Comparison of ENCODE assay signal across 31 cellular contexts in the genomic region with DNA sequence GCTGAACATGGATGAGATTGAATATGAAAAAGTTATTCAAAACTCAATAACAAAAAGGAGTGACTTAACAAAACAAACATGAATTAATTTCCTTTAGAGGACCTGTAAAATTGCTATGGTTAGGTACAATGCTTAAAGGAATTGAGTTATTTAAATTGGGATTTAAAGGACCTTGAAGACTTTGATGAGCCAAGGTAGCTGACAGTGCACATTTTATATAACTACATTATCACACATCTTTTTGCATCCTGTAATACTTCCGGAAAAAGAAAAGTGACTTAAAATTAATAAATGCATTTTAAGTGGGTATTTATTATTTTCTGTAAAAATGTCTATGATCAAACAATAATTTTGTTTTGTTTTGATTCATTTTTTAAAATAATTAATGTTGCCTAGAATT.
A peak's percentile ranks its signal among the peaks of the same experiment; 100 is the strongest.
DNase-seq lines count a peak whose midpoint lies in the region; ATAC-seq, FAIRE-seq and TF ChIP-seq lines count a peak whose summit lies in the region.
"Had no signal": no experiment of that assay in that cellular context is flagged by ENCODE, and none has a peak within 500 bp of the region (broad histone marks: within the 10 kb centered on the region; RNA-seq: fewer than 3 reads in every experiment).

No MANE protein-coding gene starts in this region.

- intact Hi-C loops in HepG2 (cut with micrococcal nuclease; ENCODE audit: unreplicated experiment) (no loop called here), right lobe of liver (cut with DNase I) (no loop called here), IMR-90 (cut with micrococcal nuclease) (no loop called here)

- no peaks in the 10 kb centered on the region for H4K20me1 ChIP-seq in HepG2 (ENCODE audit: insufficient read depth, low read length)
- no peaks in the 10 kb centered on the region for H4K20me1 ChIP-seq in IMR-90 (ENCODE audit: insufficient read depth, low read length)
- H4K20me1 ChIP-seq: BLaER1; BLaER1 treated with 17β-estradiol and CSF1 and Interleukin-3, amounts not matched to agents 10 nM and 100 nM had no signal

- no peak overlapping the region for H4K5ac ChIP-seq in IMR-90 (ENCODE audit: low read depth, low read length)

- H2AK9ac ChIP-seq in IMR-90 (replicated peaks; ENCODE audit: low read depth, low read length, poor library complexity): no peak overlapping the region

- no peak overlapping the region for H3K4ac ChIP-seq in IMR-90 (ENCODE audit: low read depth, low read length)

- H4K91ac ChIP-seq in IMR-90 (ENCODE audit: insufficient read depth, low read depth, low read length): no peak overlapping the region

- no peak overlapping the region for H2AK5ac ChIP-seq in IMR-90 (ENCODE audit: low read depth, low read length)

- H3K79me2 ChIP-seq in HepG2 (ENCODE audit: insufficient read depth, low read length): no peaks in the 10 kb centered on the region

- TF ChIP-seq EP300 in HepG2 (IDR thresholded peaks at IDR 0.05; ENCODE audit: low read depth in 2 of 2, low read length in 2 of 2) (no peak), HepG2 (CRISPR knock-in tag; IDR thresholded peaks at IDR 0.05; ENCODE audit: borderline replicate concordance) (no peak)

- H3K36me3 ChIP-seq in HepG2 (replicated peaks in 1 of 2; ENCODE audit: control insufficient read depth in 1 of 2, insufficient read depth in 2 of 2, low read length in 2 of 2) (no peaks in the 10 kb centered on the region), right lobe of liver (no peaks in the 10 kb centered on the region), IMR-90 (ENCODE audit: control insufficient read depth, insufficient read depth, low read length) (no peaks in the 10 kb centered on the region)
- H3K36me3 ChIP-seq: BE2C; BLaER1; BLaER1 treated with 17β-estradiol and CSF1 and Interleukin-3, amounts not matched to agents 10 nM and 100 nM had no signal

- peaks cover 88% of the 10 kb centered on the region for H3K9me3 ChIP-seq in HepG2 (ENCODE audit: low read length)
- no peaks in the 10 kb centered on the region for H3K9me3 ChIP-seq in right lobe of liver
- no peaks in the 10 kb centered on the region for H3K9me3 ChIP-seq in IMR-90 (ENCODE audit: control insufficient read depth, insufficient read depth, low read length)
- H3K9me3 ChIP-seq: A549, BE2C, Caco-2 had no signal

- no peak overlapping the region for H4K8ac ChIP-seq in IMR-90 (ENCODE audit: low read depth in 2 of 2, low read length in 2 of 2)

- in situ Hi-C loops in HepG2 (cut with HindIII; ENCODE audit: extremely low pct_ligation_motif_present, low pct_unique_long_range_greater_than_20kb): no loop called here
- in situ Hi-C loops in IMR-90 (cut with MboI; ENCODE audit: low sequenced_read_pairs): no loop called here

- no peak overlapping the region for H3K4me2 ChIP-seq in HepG2 (ENCODE audit: low read depth, low read length)
- H3K4me2 ChIP-seq in IMR-90 (ENCODE audit: low read depth, low read length): no peak overlapping the region
- H3K4me2 ChIP-seq: A549; BLaER1; BLaER1 treated with 17β-estradiol and CSF1 and Interleukin-3, amounts not matched to agents 10 nM and 100 nM had no signal

- H3K27me3 ChIP-seq in HepG2 (ENCODE audit: control insufficient read depth in 1 of 2, insufficient read depth in 2 of 2, low read length in 2 of 2): no peaks in the 10 kb centered on the region
- H3K27me3 ChIP-seq in right lobe of liver: no peaks in the 10 kb centered on the region
- no peaks in the 10 kb centered on the region for H3K27me3 ChIP-seq in IMR-90 (ENCODE audit: control insufficient read depth, insufficient read depth, low read length)
- H3K27me3 ChIP-seq: BE2C; BLaER1; BLaER1 treated with 17β-estradiol and CSF1 and Interleukin-3, amounts not matched to agents 10 nM and 100 nM had no signal

- no peak for TF ChIP-seq RAD21 in HepG2 (CRISPR knock-in tag; IDR thresholded peaks at IDR 0.05)
- TF ChIP-seq RAD21 in IMR-90 (IDR thresholded peaks at IDR 0.05; ENCODE audit: low read length): no peak

- WGBS in HepG2 (ENCODE audit: low lambda C conversion rate): 43% methylated on average over 1 of the region's 1 CpG
- WGBS in right lobe of liver (ENCODE audit: insufficient coverage, low coverage, low lambda C conversion rate, missing lambda C conversion rate): 69% methylated on average over 1 of the region's 1 CpG
- no CpG with 5 or more reads among the region's 1 CpG for WGBS in IMR-90 (ENCODE audit: extremely low coverage in 2 of 2, insufficient read length in 1 of 2), 2 experiments

- H2AFZ ChIP-seq in HepG2 (ENCODE audit: low read length) (no peak overlapping the region), IMR-90 (replicated peaks; ENCODE audit: low read length, poor library complexity) (no peak overlapping the region)

- H2BK120ac ChIP-seq in IMR-90 (ENCODE audit: low read depth, low read length): no peak overlapping the region

- no peaks in the 10 kb centered on the region for H3K9me1 ChIP-seq in IMR-90 (ENCODE audit: insufficient read depth, low read length)

- no peak overlapping the region for H3K9ac ChIP-seq in HepG2 (ENCODE audit: insufficient read depth, low read depth, low read length)
- H3K9ac ChIP-seq in IMR-90 (ENCODE audit: low read depth, low read length): no peak overlapping the region
- H3K9ac ChIP-seq: BLaER1; BLaER1 treated with 17β-estradiol and CSF1 and Interleukin-3, amounts not matched to agents 10 nM and 100 nM had no signal

- H3K4me3 ChIP-seq in HepG2 (replicated peaks in 1 of 3; ENCODE audit: insufficient read depth in 1 of 3, low read depth in 2 of 3, low read length in 3 of 3) (0 out of 6 replicates have a peak overlapping the region, but pooled peaks of 1 of the 3 experiments have one; percentile 12), right lobe of liver (no peak overlapping the region), IMR-90 (ENCODE audit: insufficient read depth, low read depth, low read length) (no peak overlapping the region)
- H3K4me3 ChIP-seq: A549; BLaER1; BLaER1 treated with 17β-estradiol and CSF1 and Interleukin-3, amounts not matched to agents 10 nM and 100 nM had no signal

- no peak overlapping the region for H2BK5ac ChIP-seq in IMR-90 (ENCODE audit: low read depth, low read length, poor library complexity, severe bottlenecking)

- H2BK20ac ChIP-seq in IMR-90 (ENCODE audit: low read depth, low read length): no peak overlapping the region

- no peaks in the 10 kb centered on the region for H3K79me1 ChIP-seq in IMR-90 (ENCODE audit: low read depth in 1 of 2, low read length in 2 of 2)

- TF ChIP-seq CTCF in HepG2 (CRISPR knock-in tag; IDR thresholded peaks at IDR 0.05): no peak
- no peak for TF ChIP-seq CTCF in right lobe of liver (IDR thresholded peaks at IDR 0.05)
- TF ChIP-seq CTCF in IMR-90 (conservative IDR thresholded peaks at IDR 0.05; ENCODE audit: low read depth, low read length): no peak

- POLR2A ChIA-PET in HepG2 (lab: Yijun Ruan, JAX): no interaction called here
- POLR2A ChIA-PET in IMR-90 (lab: Charles Lee; ENCODE audit: unreplicated experiment): no interaction called here

- no peak overlapping the region for H3K56ac ChIP-seq in IMR-90 (ENCODE audit: extremely low read depth, insufficient read depth, low read length)

- H3K27ac ChIP-seq in HepG2 (ENCODE audit: extremely low read length, insufficient read depth, low read length) (no peak overlapping the region), right lobe of liver (no peak overlapping the region), IMR-90 (ENCODE audit: insufficient read depth, low read length) (no peak overlapping the region)
- H3K27ac ChIP-seq: 22Rv1; A549; BLaER1; BLaER1 treated with 17β-estradiol and CSF1 and Interleukin-3, amounts not matched to agents 10 nM and 100 nM; C4-2B had no signal

- no peak overlapping the region for H3K18ac ChIP-seq in IMR-90 (ENCODE audit: low read depth, low read length)

- CTCF ChIA-PET in HepG2 (lab: Yijun Ruan, JAX; ENCODE audit: low intra/inter-chr PET ratio, low total read pairs): no interaction called here
- CTCF ChIA-PET in IMR-90 (lab: Yijun Ruan, JAX): no interaction called here

- no TSS peak for BruUV-seq in HepG2 (replicated peaks; lab: Mats Ljungman, UMichigan)
- no TSS peak for BruUV-seq in IMR-90 (replicated peaks; lab: Mats Ljungman, UMichigan)

- no peak for DNase-seq in HepG2 (ENCODE audit: low spot score)
- DNase-seq in right lobe of liver: no peak
- DNase-seq in IMR-90: no peak
- no peak for DNase-seq in activated gamma-delta T cell treated with Interleukin-2 at 50 U/mL for 16 hours
- DNase-seq: 8988T; ACHN; AML-193; BE2C; C1 segment of cervical spinal cord; Caco-2; Calu3; CD4-positive, alpha-beta memory T cell; CD4-positive, alpha-beta T cell; CD4-positive, CD25-positive, alpha-beta regulatory T cell; CD8-positive, alpha-beta memory T cell; CD8-positive, alpha-beta T cell; COR-L47; DMS 273 treated with DMSO at 0.1 percent for 48 hours; DMS153; DMS53; DMS79; DMS79 treated with DMSO at 0.1 percent for 48 hours; DND-41; EL had no signal

- H3K4me1 ChIP-seq in HepG2 (ENCODE audit: insufficient read depth, low read length): no peaks in the 10 kb centered on the region
- H3K4me1 ChIP-seq in right lobe of liver: no peaks in the 10 kb centered on the region
- H3K4me1 ChIP-seq in IMR-90 (ENCODE audit: control insufficient read depth, insufficient read depth, low read length): no peaks in the 10 kb centered on the region
- H3K4me1 ChIP-seq: A549; BE2C; BLaER1; BLaER1 treated with 17β-estradiol and CSF1 and Interleukin-3, amounts not matched to agents 10 nM and 100 nM; Caco-2 had no signal

- dilution Hi-C loops in IMR-90 (cut with HindIII; ENCODE audit: low sequenced_read_pairs, unreplicated experiment): no loop called here

- TF ChIP-seq POLR2A in HepG2 (IDR thresholded peaks at IDR 0.05; ENCODE audit: insufficient read depth in 1 of 2, low read depth in 2 of 2, low read length in 2 of 2) (no peak), right lobe of liver (IDR thresholded peaks at IDR 0.05) (no peak), IMR-90 (IDR thresholded peaks at IDR 0.05; ENCODE audit: low read depth, low read length) (no peak)

- H3K14ac ChIP-seq in IMR-90 (replicated peaks; ENCODE audit: low read depth, low read length): no peak overlapping the region

- no peak for FAIRE-seq in HepG2 (lab: Jason Lieb, UNC)
- FAIRE-seq: A204.1, A549, D721Med had no signal

- H2BK15ac ChIP-seq in IMR-90 (ENCODE audit: low read depth, low read length): no peak overlapping the region

- H3K23ac ChIP-seq in IMR-90 (ENCODE audit: low read depth, low read length): no peak overlapping the region

- ATAC-seq in HepG2 (no peak), right lobe of liver (no peak), IMR-90 (ENCODE audit: low read depth) (no peak)
- ATAC-seq: A549; CD8-positive, alpha-beta T cell had no signal

TF ChIP-seq in HepG2, 621 proteins besides CTCF, POLR2A, EP300 and RAD21:
- TF ChIP-seq ZNF75D (CRISPR knock-in tag; IDR thresholded peaks at IDR 0.05; ENCODE audit: borderline replicate concordance): no peak
- peak; percentile 31 to 62; a peak in 2 of 4 replicates for TF ChIP-seq MAFK (conservative IDR thresholded peaks at IDR 0.05 in 1 of 2, IDR thresholded peaks at IDR 0.05 in 1 of 2; ENCODE audit: low read length in 2 of 2)

TF ChIP-seq in IMR-90, 13 proteins besides CTCF, POLR2A, EP300 and RAD21:
- TF ChIP-seq BHLHE40 (IDR thresholded peaks at IDR 0.05; ENCODE audit: low read depth, low read length): no peak
- TF ChIP-seq MAFK (IDR thresholded peaks at IDR 0.05; ENCODE audit: low read depth, low read length): peak; percentile 67
